1 cellular context compared by ENCODE assay signal in the genomic region with DNA sequence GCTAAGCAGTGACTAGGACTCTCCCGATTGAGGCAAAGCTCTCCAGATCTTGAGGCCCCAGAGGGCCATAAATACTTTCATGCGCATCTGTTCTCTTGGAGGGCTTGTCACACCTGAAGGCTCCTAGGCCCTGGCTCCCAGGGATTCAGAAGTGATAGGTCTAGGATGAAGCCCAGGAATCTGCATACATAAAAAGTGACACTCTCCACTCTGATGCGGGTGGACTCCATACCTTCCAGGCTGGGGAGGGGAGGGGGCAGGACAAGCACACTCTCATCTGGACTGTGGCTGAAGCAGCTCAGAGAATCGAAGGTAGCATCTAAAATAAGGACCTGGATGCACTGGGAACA.
TF ChIP-seq lines count a peak whose summit lies in the region.

No MANE protein-coding gene starts in this region.

TF ChIP-seq in WTC11, 78 proteins besides CTCF, POLR2A, EP300 and RAD21 (continued from another document):
- TF ChIP-seq, protein P1, sequence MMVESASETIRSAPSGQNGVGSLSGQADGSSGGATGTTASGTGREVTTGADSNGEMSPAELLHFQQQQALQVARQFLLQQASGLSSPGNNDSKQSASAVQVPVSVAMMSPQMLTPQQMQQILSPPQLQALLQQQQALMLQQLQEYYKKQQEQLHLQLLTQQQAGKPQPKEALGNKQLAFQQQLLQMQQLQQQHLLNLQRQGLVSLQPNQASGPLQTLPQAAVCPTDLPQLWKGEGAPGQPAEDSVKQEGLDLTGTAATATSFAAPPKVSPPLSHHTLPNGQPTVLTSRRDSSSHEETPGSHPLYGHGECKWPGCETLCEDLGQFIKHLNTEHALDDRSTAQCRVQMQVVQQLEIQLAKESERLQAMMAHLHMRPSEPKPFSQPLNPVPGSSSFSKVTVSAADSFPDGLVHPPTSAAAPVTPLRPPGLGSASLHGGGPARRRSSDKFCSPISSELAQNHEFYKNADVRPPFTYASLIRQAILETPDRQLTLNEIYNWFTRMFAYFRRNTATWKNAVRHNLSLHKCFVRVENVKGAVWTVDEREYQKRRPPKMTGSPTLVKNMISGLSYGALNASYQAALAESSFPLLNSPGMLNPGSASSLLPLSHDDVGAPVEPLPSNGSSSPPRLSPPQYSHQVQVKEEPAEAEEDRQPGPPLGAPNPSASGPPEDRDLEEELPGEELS (CRISPR knock-in tag; IDR thresholded peaks at IDR 0.05), result no peak
- no peak for TF ChIP-seq GABPB1 (CRISPR knock-in tag; IDR thresholded peaks at IDR 0.05)
- TF ChIP-seq ZNF317 (CRISPR knock-in tag; IDR thresholded peaks at IDR 0.05; ENCODE audit: borderline replicate concordance, low read depth), result no peak
TF ChIP-seq in WTC11: peak in this region for 0.
